7 cellular contexts compared by ENCODE assay signal in genomic region chr15:79897380-79897678, GRCh38. TPM values are rescaled to one million over a fixed set of nuclear protein-coding genes. Genes with fewer than 3 reads are reported as not detected.
DNase-seq lines count a peak whose midpoint lies in the region; ATAC-seq and TF ChIP-seq lines count a peak whose summit lies in the region.

No MANE protein-coding gene starts in this region.

- H3K36me3 ChIP-seq in HEK293 (ENCODE audit: control insufficient read depth in 2 of 2, insufficient read depth in 1 of 2, low read length in 2 of 2): peaks cover 2 to 8% of the 10 kb centered on the region in 2 experiments; a peak in 2 of 3 replicates
- no peaks in the 10 kb centered on the region; the same call in 1 of the 2 replicates for H3K36me3 ChIP-seq in iPS DF 6.9 (ENCODE audit: control insufficient read depth, insufficient read depth, low read length)

- H3K4me1 ChIP-seq in HEK293 (ENCODE audit: control insufficient read depth, insufficient read depth, low read length) (peaks cover 3% of the 10 kb centered on the region; the same call in 1 of the 2 replicates), iPS DF 6.9 (ENCODE audit: control insufficient read depth, insufficient read depth, low read length) (peaks cover 1% of the 10 kb centered on the region; the same call in 1 of the 2 replicates)

- peak overlapping the region; percentile 51; the same call in 1 of the 2 replicates for H3K27ac Mint-ChIP-seq in WTC11
- peak overlapping the region; percentile 95 for H3K27ac Mint-ChIP-seq in stimulated activated effector memory CD8-positive, alpha-beta T cell treated with anti-CD3 and anti-CD28 coated beads, Interleukin-12 subunit alpha, Interleukin-12 subunit beta, amount 100 ng/mL, for 72 hours

- no CpG with 5 or more reads among the region's 8 CpGs for WGBS in iPS DF 6.9 (ENCODE audit: insufficient coverage, insufficient read length)

- POLR2A ChIA-PET in HEK293 (lab: Yijun Ruan, JAX) (interaction anchor here (0.7 to 4.7 kb wide), 4 partner anchors 18 to 564 kb away, joined by 3 to 51 read pairs (median 3); no protein-coding TSS in a partner anchor), WTC11 (lab: Charles Lee) (interaction anchor here (2.9 kb wide), 1 partner anchor 25 kb away, joined by 16 read pairs; no protein-coding TSS in a partner anchor)

- TF ChIP-seq CTCF in HEK293 (tag by site-specific recombination; IDR thresholded peaks at IDR 0.05) (no peak), WTC11 (IDR thresholded peaks at IDR 0.05) (no peak)

- H3K4me3 ChIP-seq in HEK293 (ENCODE audit: low read depth, low read length): peak overlapping the region; percentile 91
- H3K4me3 ChIP-seq in iPS DF 6.9 (ENCODE audit: low read length): peak overlapping the region; percentile 85; the same call in 1 of the 2 replicates

- H3K4me1 Mint-ChIP-seq in WTC11: peaks cover 26% of the 10 kb centered on the region
- peaks cover 44% of the 10 kb centered on the region for H3K4me1 Mint-ChIP-seq in stimulated activated effector memory CD8-positive, alpha-beta T cell treated with anti-CD3 and anti-CD28 coated beads, Interleukin-12 subunit alpha, Interleukin-12 subunit beta, amount 100 ng/mL, for 72 hours

- no peak for DNase-seq in WTC11 (ENCODE audit: low spot score)
- no peak for DNase-seq in iPS DF 6.9 (ENCODE audit: low read depth, low spot score)
- DNase-seq in stimulated activated effector memory CD8-positive, alpha-beta T cell treated with anti-CD3 and anti-CD28 coated beads, Interleukin-12 subunit alpha, Interleukin-12 subunit beta, amount 100 ng/mL, for 72 hours (ENCODE audit: low spot score in 2 of 2): no peak
- DNase-seq in NCI-H1092 (lab: John Stamatoyannopoulos, UW): no peak

- no peaks in the 10 kb centered on the region for H3K9me3 ChIP-seq in HEK293 (ENCODE audit: control insufficient read depth, insufficient read depth, low read depth, low read length)
- H3K9me3 ChIP-seq in iPS DF 6.9 (ENCODE audit: control insufficient read depth, insufficient read depth, low read length): no peaks in the 10 kb centered on the region

- H3K27ac ChIP-seq in HEK293 (ENCODE audit: extremely low read depth, low read depth, low read length) (peak overlapping the region; percentile 97), iPS DF 6.9 (ENCODE audit: low read length) (no peak overlapping the region)

- H3K27me3 ChIP-seq in iPS DF 6.9 (ENCODE audit: control insufficient read depth, insufficient read depth, low read length): no peaks in the 10 kb centered on the region

- ATAC-seq in WTC11 (no peak), HG02981 (IDR thresholded peaks at IDR 0.05; ENCODE audit: unreplicated experiment) (no peak), HG02852 (IDR thresholded peaks at IDR 0.05; ENCODE audit: unreplicated experiment) (no peak)
- no peak for ATAC-seq in stimulated activated effector memory CD8-positive, alpha-beta T cell treated with anti-CD3 and anti-CD28 coated beads, Interleukin-12 subunit alpha, Interleukin-12 subunit beta, amount 100 ng/mL, for 72 hours

- H3K4me3 Mint-ChIP-seq in WTC11: peak overlapping the region; percentile 79
- H3K4me3 Mint-ChIP-seq in stimulated activated effector memory CD8-positive, alpha-beta T cell treated with anti-CD3 and anti-CD28 coated beads, Interleukin-12 subunit alpha, Interleukin-12 subunit beta, amount 100 ng/mL, for 72 hours: peak overlapping the region; percentile 88

- H3K36me3 Mint-ChIP-seq in WTC11: peaks cover 9% of the 10 kb centered on the region
- peaks cover 6% of the 10 kb centered on the region for H3K36me3 Mint-ChIP-seq in stimulated activated effector memory CD8-positive, alpha-beta T cell treated with anti-CD3 and anti-CD28 coated beads, Interleukin-12 subunit alpha, Interleukin-12 subunit beta, amount 100 ng/mL, for 72 hours

- no peaks in the 10 kb centered on the region for H3K9me3 Mint-ChIP-seq in WTC11
- H3K9me3 Mint-ChIP-seq in stimulated activated effector memory CD8-positive, alpha-beta T cell treated with anti-CD3 and anti-CD28 coated beads, Interleukin-12 subunit alpha, Interleukin-12 subunit beta, amount 100 ng/mL, for 72 hours: peaks cover 3% of the 10 kb centered on the region

- CTCF ChIA-PET in HEK293 (lab: Yijun Ruan, JAX): interaction anchor here (0.6 to 1.3 kb wide), 4 partner anchors 39 to 493 kb away, joined by 3 to 4 read pairs (median 4); no protein-coding TSS in a partner anchor
- CTCF ChIA-PET in WTC11 (lab: Charles Lee): interaction anchor here (1.1 to 2.6 kb wide), 4 partner anchors 25 to 276 kb away, joined by 3 to 9 read pairs (median 4); no protein-coding TSS in a partner anchor

- no peaks in the 10 kb centered on the region for H3K27me3 Mint-ChIP-seq in WTC11 (ENCODE audit: low read depth)

TF ChIP-seq in HEK293, 187 proteins besides CTCF, POLR2A, EP300 and RAD21 (continues in another document):
- TF ChIP-seq, protein P1, sequence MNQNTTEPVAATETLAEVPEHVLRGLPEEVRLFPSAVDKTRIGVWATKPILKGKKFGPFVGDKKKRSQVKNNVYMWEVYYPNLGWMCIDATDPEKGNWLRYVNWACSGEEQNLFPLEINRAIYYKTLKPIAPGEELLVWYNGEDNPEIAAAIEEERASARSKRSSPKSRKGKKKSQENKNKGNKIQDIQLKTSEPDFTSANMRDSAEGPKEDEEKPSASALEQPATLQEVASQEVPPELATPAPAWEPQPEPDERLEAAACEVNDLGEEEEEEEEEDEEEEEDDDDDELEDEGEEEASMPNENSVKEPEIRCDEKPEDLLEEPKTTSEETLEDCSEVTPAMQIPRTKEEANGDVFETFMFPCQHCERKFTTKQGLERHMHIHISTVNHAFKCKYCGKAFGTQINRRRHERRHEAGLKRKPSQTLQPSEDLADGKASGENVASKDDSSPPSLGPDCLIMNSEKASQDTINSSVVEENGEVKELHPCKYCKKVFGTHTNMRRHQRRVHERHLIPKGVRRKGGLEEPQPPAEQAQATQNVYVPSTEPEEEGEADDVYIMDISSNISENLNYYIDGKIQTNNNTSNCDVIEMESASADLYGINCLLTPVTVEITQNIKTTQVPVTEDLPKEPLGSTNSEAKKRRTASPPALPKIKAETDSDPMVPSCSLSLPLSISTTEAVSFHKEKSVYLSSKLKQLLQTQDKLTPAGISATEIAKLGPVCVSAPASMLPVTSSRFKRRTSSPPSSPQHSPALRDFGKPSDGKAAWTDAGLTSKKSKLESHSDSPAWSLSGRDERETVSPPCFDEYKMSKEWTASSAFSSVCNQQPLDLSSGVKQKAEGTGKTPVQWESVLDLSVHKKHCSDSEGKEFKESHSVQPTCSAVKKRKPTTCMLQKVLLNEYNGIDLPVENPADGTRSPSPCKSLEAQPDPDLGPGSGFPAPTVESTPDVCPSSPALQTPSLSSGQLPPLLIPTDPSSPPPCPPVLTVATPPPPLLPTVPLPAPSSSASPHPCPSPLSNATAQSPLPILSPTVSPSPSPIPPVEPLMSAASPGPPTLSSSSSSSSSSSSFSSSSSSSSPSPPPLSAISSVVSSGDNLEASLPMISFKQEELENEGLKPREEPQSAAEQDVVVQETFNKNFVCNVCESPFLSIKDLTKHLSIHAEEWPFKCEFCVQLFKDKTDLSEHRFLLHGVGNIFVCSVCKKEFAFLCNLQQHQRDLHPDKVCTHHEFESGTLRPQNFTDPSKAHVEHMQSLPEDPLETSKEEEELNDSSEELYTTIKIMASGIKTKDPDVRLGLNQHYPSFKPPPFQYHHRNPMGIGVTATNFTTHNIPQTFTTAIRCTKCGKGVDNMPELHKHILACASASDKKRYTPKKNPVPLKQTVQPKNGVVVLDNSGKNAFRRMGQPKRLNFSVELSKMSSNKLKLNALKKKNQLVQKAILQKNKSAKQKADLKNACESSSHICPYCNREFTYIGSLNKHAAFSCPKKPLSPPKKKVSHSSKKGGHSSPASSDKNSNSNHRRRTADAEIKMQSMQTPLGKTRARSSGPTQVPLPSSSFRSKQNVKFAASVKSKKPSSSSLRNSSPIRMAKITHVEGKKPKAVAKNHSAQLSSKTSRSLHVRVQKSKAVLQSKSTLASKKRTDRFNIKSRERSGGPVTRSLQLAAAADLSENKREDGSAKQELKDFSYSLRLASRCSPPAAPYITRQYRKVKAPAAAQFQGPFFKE (tag by site-specific recombination; IDR thresholded peaks at IDR 0.05; ENCODE audit: borderline replicate concordance): no peak

TF ChIP-seq in WTC11, 78 proteins besides CTCF, POLR2A, EP300 and RAD21 (continues in another document):
- TF ChIP-seq, protein P2, sequence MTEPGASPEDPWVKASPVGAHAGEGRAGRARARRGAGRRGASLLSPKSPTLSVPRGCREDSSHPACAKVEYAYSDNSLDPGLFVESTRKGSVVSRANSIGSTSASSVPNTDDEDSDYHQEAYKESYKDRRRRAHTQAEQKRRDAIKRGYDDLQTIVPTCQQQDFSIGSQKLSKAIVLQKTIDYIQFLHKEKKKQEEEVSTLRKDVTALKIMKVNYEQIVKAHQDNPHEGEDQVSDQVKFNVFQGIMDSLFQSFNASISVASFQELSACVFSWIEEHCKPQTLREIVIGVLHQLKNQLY (CRISPR knock-in tag; IDR thresholded peaks at IDR 0.05): no peak
- TF ChIP-seq GRHL2 (CRISPR knock-in tag; IDR thresholded peaks at IDR 0.05; ENCODE audit: insufficient replicate concordance, severe bottlenecking): no peak
- TF ChIP-seq, protein P3, sequence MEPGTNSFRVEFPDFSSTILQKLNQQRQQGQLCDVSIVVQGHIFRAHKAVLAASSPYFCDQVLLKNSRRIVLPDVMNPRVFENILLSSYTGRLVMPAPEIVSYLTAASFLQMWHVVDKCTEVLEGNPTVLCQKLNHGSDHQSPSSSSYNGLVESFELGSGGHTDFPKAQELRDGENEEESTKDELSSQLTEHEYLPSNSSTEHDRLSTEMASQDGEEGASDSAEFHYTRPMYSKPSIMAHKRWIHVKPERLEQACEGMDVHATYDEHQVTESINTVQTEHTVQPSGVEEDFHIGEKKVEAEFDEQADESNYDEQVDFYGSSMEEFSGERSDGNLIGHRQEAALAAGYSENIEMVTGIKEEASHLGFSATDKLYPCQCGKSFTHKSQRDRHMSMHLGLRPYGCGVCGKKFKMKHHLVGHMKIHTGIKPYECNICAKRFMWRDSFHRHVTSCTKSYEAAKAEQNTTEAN (CRISPR knock-in tag; IDR thresholded peaks at IDR 0.05): no peak
- no peak for TF ChIP-seq OVOL2 (CRISPR knock-in tag; IDR thresholded peaks at IDR 0.05; ENCODE audit: borderline replicate concordance)
- no peak for TF ChIP-seq NFE2L1 (CRISPR knock-in tag; IDR thresholded peaks at IDR 0.05)
- TF ChIP-seq MYBL2 (CRISPR knock-in tag; IDR thresholded peaks at IDR 0.05): no peak
- TF ChIP-seq HMGA2 (CRISPR knock-in tag; IDR thresholded peaks at IDR 0.05): no peak
- TF ChIP-seq ZBTB21 (CRISPR knock-in tag; IDR thresholded peaks at IDR 0.05; ENCODE audit: borderline replicate concordance): no peak

RNA-seq across cellular contexts. Expression of gene MTHFS, which starts 0.5 kb away (rescaled TPM):
- total RNA-seq in WTC11 (2021): 24.8 to 31.0 TPM (median 29.7 TPM) in 3 replicates
